Comparison of ENCODE assay signal across 33 cellular contexts in genomic region chr10:64215088-64215487, GRCh38.
"Had no signal": no experiment of that assay in that cellular context is flagged by ENCODE, and none has a peak within 500 bp of the region (broad histone marks: within the 10 kb centered on the region; RNA-seq: fewer than 3 reads in every experiment).

No MANE protein-coding gene starts in this region.

- H3K27ac ChIP-seq: KMS-11 had no signal

- H3K9ac ChIP-seq: KMS-11 had no signal

- H3K9me3 ChIP-seq: MG63 had no signal

- H3K27me3 ChIP-seq: MG63 had no signal

- H3K4me2 ChIP-seq: KMS-11 had no signal

- DNase-seq: Karpas-422, Kasumi-1, KG1, MG63, MM.1S, MV-4-11, NCI-H1048, NCI-H1092, NCI-H1092 treated with DMSO at 0.1 percent for 48 hours, NCI-H1105, NCI-H1105 treated with DMSO at 0.1 percent for 48 hours, NCI-H1417 treated with DMSO at 0.1 percent for 48 hours, NCI-H1436, NCI-H1436 treated with DMSO at 0.1 percent for 48 hours, NCI-H146, NCI-H1694, NCI-H1694 treated with DMSO at 0.1 percent for 48 hours, NCI-H187, NCI-H187 treated with DMSO at 0.1 percent for 48 hours, NCI-H1930, NCI-H2029, NCI-H2029 treated with DMSO at 0.1 percent for 48 hours, NCI-H2081, NCI-H2081 treated with DMSO at 0.1 percent for 48 hours, NCI-H2107, NCI-H2171, NCI-H2171 treated with DMSO at 0.1 percent for 48 hours, NCI-H2227 treated with DMSO at 0.1 percent for 48 hours, NCI-H226, NCI-H345, NCI-H446, NCI-H446 treated with DMSO at 0.1 percent for 48 hours had no signal

- H3K4me3 ChIP-seq: MG63 had no signal

- H3K36me3 ChIP-seq: MG63 had no signal
